ENCODE assay signal across 2 cellular contexts in the genomic region with DNA sequence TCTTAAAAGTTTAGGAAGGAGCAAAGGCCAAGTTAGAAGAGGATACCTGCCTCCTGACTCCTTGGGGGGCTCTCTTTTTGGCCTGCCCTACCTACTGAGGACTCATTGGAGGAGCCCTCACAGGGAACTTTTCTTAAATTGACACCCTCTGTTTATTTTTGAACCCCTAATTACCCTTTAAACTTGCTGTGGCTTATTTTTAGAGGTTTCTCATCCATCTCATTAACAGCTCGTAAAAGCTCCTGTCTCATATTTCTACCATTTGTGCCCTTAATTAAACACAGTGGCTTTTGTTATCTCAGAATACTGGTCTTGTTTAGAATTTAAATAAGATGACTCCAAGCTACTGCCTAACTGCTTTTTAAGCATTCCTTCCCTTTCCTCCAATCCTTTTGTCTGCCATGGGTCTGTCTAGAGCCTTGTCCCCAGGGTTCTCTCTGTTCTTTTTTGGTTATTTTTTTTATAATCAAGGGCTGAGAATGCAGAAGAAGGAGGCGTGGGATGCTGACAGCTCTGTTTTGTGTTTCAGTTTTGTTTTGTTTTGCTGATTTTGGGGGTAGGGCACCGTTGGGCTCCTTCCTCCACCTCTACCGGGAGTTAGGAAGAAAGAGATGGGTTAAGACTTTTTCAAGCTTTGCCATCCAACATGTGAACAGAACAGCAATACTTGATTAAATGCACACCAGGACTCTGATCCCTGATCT.
TF ChIP-seq lines count a peak whose summit lies in the region.

No MANE protein-coding gene starts in this region.

TF ChIP-seq in SK-N-SH, 30 proteins besides CTCF, POLR2A, EP300 and RAD21 (continued from another document):
- TF ChIP-seq, protein P1, sequence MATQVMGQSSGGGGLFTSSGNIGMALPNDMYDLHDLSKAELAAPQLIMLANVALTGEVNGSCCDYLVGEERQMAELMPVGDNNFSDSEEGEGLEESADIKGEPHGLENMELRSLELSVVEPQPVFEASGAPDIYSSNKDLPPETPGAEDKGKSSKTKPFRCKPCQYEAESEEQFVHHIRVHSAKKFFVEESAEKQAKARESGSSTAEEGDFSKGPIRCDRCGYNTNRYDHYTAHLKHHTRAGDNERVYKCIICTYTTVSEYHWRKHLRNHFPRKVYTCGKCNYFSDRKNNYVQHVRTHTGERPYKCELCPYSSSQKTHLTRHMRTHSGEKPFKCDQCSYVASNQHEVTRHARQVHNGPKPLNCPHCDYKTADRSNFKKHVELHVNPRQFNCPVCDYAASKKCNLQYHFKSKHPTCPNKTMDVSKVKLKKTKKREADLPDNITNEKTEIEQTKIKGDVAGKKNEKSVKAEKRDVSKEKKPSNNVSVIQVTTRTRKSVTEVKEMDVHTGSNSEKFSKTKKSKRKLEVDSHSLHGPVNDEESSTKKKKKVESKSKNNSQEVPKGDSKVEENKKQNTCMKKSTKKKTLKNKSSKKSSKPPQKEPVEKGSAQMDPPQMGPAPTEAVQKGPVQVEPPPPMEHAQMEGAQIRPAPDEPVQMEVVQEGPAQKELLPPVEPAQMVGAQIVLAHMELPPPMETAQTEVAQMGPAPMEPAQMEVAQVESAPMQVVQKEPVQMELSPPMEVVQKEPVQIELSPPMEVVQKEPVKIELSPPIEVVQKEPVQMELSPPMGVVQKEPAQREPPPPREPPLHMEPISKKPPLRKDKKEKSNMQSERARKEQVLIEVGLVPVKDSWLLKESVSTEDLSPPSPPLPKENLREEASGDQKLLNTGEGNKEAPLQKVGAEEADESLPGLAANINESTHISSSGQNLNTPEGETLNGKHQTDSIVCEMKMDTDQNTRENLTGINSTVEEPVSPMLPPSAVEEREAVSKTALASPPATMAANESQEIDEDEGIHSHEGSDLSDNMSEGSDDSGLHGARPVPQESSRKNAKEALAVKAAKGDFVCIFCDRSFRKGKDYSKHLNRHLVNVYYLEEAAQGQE (IDR thresholded peaks at IDR 0.05; ENCODE audit: low read depth, low read length): no peak
- no peak for TF ChIP-seq RXRA (IDR thresholded peaks at IDR 0.05; ENCODE audit: borderline replicate concordance, low read depth)
- TF ChIP-seq USF1 (IDR thresholded peaks at IDR 0.05; ENCODE audit: borderline replicate concordance, low read depth): no peak
- TF ChIP-seq SIN3A (IDR thresholded peaks at IDR 0.05; ENCODE audit: borderline replicate concordance, low read depth, low read length): no peak
- TF ChIP-seq FOSL2 (IDR thresholded peaks at IDR 0.05; ENCODE audit: borderline replicate concordance, low read depth): no peak
- TF ChIP-seq RFX5 (IDR thresholded peaks at IDR 0.05; ENCODE audit: low read length): no peak
- TF ChIP-seq YY1 (IDR thresholded peaks at IDR 0.05; ENCODE audit: low read depth): no peak
- TF ChIP-seq GABPA (IDR thresholded peaks at IDR 0.05; ENCODE audit: low read depth): no peak
- no peak for TF ChIP-seq MEF2A (IDR thresholded peaks at IDR 0.05; ENCODE audit: borderline replicate concordance, low read depth)
- no peak for TF ChIP-seq POLR2AphosphoS5 (IDR thresholded peaks at IDR 0.05; ENCODE audit: low read depth, low read length)
- no peak for TF ChIP-seq TEAD4 (IDR thresholded peaks at IDR 0.05; ENCODE audit: borderline replicate concordance, insufficient read depth)

TF ChIP-seq in HepG2, 621 proteins besides CTCF, POLR2A, EP300 and RAD21 (continued from another document):
- TF ChIP-seq, protein P2, sequence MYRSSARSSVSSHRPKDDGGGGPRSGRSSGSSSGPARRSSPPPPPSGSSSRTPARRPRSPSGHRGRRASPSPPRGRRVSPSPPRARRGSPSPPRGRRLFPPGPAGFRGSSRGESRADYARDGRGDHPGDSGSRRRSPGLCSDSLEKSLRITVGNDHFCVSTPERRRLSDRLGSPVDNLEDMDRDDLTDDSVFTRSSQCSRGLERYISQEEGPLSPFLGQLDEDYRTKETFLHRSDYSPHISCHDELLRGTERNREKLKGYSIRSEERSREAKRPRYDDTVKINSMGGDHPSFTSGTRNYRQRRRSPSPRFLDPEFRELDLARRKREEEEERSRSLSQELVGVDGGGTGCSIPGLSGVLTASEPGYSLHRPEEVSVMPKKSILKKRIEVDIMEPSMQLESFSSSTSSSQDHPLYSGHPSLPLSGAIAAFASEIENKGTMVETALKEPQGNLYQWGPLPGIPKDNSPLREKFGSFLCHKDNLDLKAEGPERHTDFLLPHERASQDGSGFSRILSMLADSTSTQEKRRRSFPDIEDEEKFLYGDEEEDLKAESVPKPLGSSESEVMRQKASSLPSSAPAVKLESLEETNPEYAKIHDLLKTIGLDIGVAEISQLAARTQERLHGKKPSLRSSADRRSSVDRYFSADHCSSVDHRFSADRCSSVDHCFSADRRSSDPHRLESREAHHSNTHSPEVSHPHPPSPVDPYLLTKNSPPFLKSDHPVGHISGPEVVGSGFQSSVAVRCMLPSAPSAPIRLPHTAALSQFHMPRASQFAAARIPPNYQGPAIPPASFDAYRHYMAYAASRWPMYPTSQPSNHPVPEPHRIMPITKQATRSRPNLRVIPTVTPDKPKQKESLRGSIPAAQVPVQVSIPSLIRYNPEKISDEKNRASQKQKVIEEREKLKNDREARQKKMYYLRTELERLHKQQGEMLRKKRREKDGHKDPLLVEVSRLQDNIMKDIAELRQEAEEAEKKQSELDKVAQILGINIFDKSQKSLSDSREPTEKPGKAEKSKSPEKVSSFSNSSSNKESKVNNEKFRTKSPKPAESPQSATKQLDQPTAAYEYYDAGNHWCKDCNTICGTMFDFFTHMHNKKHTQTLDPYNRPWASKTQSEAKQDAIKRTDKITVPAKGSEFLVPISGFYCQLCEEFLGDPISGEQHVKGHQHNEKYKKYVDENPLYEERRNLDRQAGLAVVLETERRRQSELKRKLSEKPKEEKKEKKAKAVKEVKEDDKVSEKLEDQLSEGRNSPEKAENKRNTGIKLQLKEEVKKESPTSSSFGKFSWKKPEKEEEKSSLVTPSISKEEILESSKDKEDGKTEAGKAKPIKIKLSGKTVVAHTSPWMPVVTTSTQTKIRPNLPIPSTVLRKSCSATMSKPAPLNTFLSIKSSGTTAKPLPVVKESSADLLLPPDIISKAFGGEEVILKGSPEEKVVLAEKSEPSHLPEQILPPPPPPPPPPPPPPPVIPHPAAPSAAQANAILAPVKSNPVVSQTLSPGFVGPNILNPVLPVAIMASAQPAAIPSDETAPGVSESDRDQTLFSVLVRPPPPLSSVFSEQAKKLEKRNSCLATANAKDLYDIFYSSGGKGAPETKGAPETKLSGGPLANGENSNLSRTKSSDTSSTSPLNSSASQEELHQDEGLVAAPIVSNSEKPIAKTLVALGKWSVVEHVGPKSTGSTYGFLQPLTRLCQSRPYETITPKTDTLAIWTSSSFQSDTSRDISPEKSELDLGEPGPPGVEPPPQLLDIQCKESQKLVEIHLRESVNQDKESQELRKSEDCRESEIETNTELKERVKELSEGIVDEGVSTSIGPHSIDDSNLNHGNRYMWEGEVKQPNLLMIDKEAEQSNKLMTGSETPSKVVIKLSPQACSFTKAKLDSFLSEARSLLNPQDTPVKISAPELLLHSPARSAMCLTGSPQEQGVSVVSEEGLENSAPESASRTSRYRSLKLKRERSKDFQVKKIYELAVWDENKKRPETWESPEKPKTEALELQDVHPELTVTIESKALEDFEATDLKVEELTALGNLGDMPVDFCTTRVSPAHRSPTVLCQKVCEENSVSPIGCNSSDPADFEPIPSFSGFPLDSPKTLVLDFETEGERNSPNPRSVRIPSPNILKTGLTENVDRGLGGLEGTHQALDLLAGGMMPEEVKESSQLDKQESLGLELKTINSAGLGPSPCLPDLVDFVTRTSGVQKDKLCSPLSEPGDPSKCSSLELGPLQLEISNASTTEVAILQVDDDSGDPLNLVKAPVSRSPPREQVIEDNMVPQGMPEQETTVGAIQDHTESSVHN (CRISPR knock-in tag; IDR thresholded peaks at IDR 0.05): no peak
- TF ChIP-seq ZC3H13 (CRISPR knock-in tag; IDR thresholded peaks at IDR 0.05) (no peak), ZNF383 (CRISPR knock-in tag; IDR thresholded peaks at IDR 0.05; ENCODE audit: borderline replicate concordance) (no peak), ZSCAN29 (CRISPR knock-in tag; conservative IDR thresholded peaks at IDR 0.05) (no peak), SATB2 (CRISPR knock-in tag; IDR thresholded peaks at IDR 0.05) (no peak), IKZF4 (CRISPR knock-in tag; IDR thresholded peaks at IDR 0.05; ENCODE audit: borderline replicate concordance, low read depth, not compliant biosample characterization) (no peak), KLF12 (CRISPR knock-in tag; IDR thresholded peaks at IDR 0.05; ENCODE audit: borderline replicate concordance) (no peak), ZFP90 (CRISPR knock-in tag; IDR thresholded peaks at IDR 0.05; ENCODE audit: borderline replicate concordance) (no peak), CREM (IDR thresholded peaks at IDR 0.05) (no peak), CREM (CRISPR knock-in tag; IDR thresholded peaks at IDR 0.05) (no peak), ZFP62 (CRISPR knock-in tag; IDR thresholded peaks at IDR 0.05) (no peak), SMYD3 (CRISPR knock-in tag; IDR thresholded peaks at IDR 0.05) (no peak), HMGXB4 (CRISPR knock-in tag; IDR thresholded peaks at IDR 0.05; ENCODE audit: borderline replicate concordance in 1 of 2, low read depth in 1 of 2) (no peak), ZNF614 (CRISPR knock-in tag; IDR thresholded peaks at IDR 0.05; ENCODE audit: borderline replicate concordance) (no peak), NFKB2 (CRISPR knock-in tag; IDR thresholded peaks at IDR 0.05; ENCODE audit: borderline replicate concordance) (no peak), HIVEP1 (CRISPR knock-in tag; IDR thresholded peaks at IDR 0.05) (no peak)
- TF ChIP-seq, protein P3, sequence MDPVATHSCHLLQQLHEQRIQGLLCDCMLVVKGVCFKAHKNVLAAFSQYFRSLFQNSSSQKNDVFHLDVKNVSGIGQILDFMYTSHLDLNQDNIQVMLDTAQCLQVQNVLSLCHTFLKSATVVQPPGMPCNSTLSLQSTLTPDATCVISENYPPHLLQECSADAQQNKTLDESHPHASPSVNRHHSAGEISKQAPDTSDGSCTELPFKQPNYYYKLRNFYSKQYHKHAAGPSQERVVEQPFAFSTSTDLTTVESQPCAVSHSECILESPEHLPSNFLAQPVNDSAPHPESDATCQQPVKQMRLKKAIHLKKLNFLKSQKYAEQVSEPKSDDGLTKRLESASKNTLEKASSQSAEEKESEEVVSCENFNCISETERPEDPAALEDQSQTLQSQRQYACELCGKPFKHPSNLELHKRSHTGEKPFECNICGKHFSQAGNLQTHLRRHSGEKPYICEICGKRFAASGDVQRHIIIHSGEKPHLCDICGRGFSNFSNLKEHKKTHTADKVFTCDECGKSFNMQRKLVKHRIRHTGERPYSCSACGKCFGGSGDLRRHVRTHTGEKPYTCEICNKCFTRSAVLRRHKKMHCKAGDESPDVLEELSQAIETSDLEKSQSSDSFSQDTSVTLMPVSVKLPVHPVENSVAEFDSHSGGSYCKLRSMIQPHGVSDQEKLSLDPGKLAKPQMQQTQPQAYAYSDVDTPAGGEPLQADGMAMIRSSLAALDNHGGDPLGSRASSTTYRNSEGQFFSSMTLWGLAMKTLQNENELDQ (CRISPR knock-in tag; IDR thresholded peaks at IDR 0.05; ENCODE audit: borderline replicate concordance): no peak
